ENCODE assay signal across 15 cellular contexts in genomic region chr9:126608551-126608950, GRCh38. TPM values are rescaled to one million over a fixed set of nuclear protein-coding genes. Genes with fewer than 3 reads are reported as not detected.
DNase-seq lines count a peak whose midpoint lies in the region; ATAC-seq and TF ChIP-seq lines count a peak whose summit lies in the region.
"Had no signal": no experiment of that assay in that cellular context is flagged by ENCODE, and none has a peak within 500 bp of the region (broad histone marks: within the 10 kb centered on the region; RNA-seq: fewer than 3 reads in every experiment).

No MANE protein-coding gene starts in this region.

- H3K27me3 ChIP-seq in RWPE2 (ENCODE audit: insufficient read depth, poor library complexity, severe bottlenecking) (peaks cover 55% of the 10 kb centered on the region), osteoblast (ENCODE audit: insufficient read depth, low read length) (peaks cover 65% of the 10 kb centered on the region), upper lobe of right lung (peaks cover 72% of the 10 kb centered on the region)

- no peaks in the 10 kb centered on the region for H3K79me2 ChIP-seq in osteoblast (ENCODE audit: insufficient read depth, low read length)

- DNase-seq in RWPE2 (ENCODE audit: low spot score) (peak; percentile 16), osteoblast (ENCODE audit: insufficient read length, low spot score, missing footprints) (peak; percentile 32), upper lobe of right lung (peak; percentile 35)
- no peak for DNase-seq in activated T-helper 1 cell treated with anti-CD3 and anti-CD28 coated beads, Interleukin-12 subunit alpha, Interleukin-12 subunit beta, Interleukin-2, Interleukin-4 antibody, amounts not matched to agents 30 ng/mL and 10 ng/mL and 1 ng/mL, durations not matched to agents 14 hours and 24 hours and 36 hours (ENCODE audit: low spot score)
- no peak for DNase-seq in activated CD4-positive, alpha-beta T cell treated with anti-CD3 and anti-CD28 coated beads for 48 hours
- DNase-seq: C1 segment of cervical spinal cord; Calu3; CD4-positive, alpha-beta memory T cell; COR-L47; DMS153; DND-41; GOT3; HCEC 1CT had no signal

- no peak overlapping the region for H2AFZ ChIP-seq in osteoblast (ENCODE audit: low read length)

- H3K4me1 ChIP-seq in RWPE2 (ENCODE audit: insufficient read depth, poor library complexity, severe bottlenecking) (no peaks in the 10 kb centered on the region), osteoblast (ENCODE audit: insufficient read depth, low read length) (no peaks in the 10 kb centered on the region), upper lobe of right lung (peaks cover 25% of the 10 kb centered on the region)

- no peak for ATAC-seq in RWPE2 (ENCODE audit: low read depth)
- ATAC-seq in upper lobe of right lung = no peak
- no peak for ATAC-seq in HG02970 (IDR thresholded peaks at IDR 0.05; ENCODE audit: low FRiP score, unreplicated experiment)

- no peak overlapping the region for H3K4me3 Mint-ChIP-seq in activated T-helper 1 cell treated with anti-CD3 and anti-CD28 coated beads, Interleukin-12 subunit alpha, Interleukin-12 subunit beta, Interleukin-2, Interleukin-4 antibody, amounts not matched to agents 30 ng/mL and 10 ng/mL and 1 ng/mL, durations not matched to agents 14 hours and 24 hours and 36 hours

- peaks cover 4% of the 10 kb centered on the region for H4K20me1 ChIP-seq in osteoblast (ENCODE audit: insufficient read depth, low read length)

- H3K36me3 ChIP-seq in RWPE2 (ENCODE audit: low read depth) (no peaks in the 10 kb centered on the region), osteoblast (ENCODE audit: insufficient read depth, low read length) (no peaks in the 10 kb centered on the region), upper lobe of right lung (no peaks in the 10 kb centered on the region)

- no peaks in the 10 kb centered on the region for H3K36me3 Mint-ChIP-seq in activated T-helper 1 cell treated with anti-CD3 and anti-CD28 coated beads, Interleukin-12 subunit alpha, Interleukin-12 subunit beta, Interleukin-2, Interleukin-4 antibody, amounts not matched to agents 30 ng/mL and 10 ng/mL and 1 ng/mL, durations not matched to agents 14 hours and 24 hours and 36 hours (ENCODE audit: low read depth)
- H3K36me3 Mint-ChIP-seq: CD4-positive, alpha-beta memory T cell had no signal

- TF ChIP-seq CTCF in RWPE2 (IDR thresholded peaks at IDR 0.05; ENCODE audit: poor library complexity, severe bottlenecking) (no peak), osteoblast (IDR thresholded peaks at IDR 0.05; ENCODE audit: extremely low read depth, low read depth, low read length) (no peak), upper lobe of right lung (IDR thresholded peaks at IDR 0.05) (no peak)

- H3K27ac Mint-ChIP-seq in activated T-helper 1 cell treated with anti-CD3 and anti-CD28 coated beads, Interleukin-12 subunit alpha, Interleukin-12 subunit beta, Interleukin-2, Interleukin-4 antibody, amounts not matched to agents 30 ng/mL and 10 ng/mL and 1 ng/mL, durations not matched to agents 14 hours and 24 hours and 36 hours = no peak overlapping the region
- H3K27ac Mint-ChIP-seq: CD4-positive, alpha-beta memory T cell had no signal

- H3K27ac ChIP-seq in RWPE2 (ENCODE audit: poor library complexity, severe bottlenecking) = no peak overlapping the region
- H3K27ac ChIP-seq in osteoblast (ENCODE audit: low read depth, low read length) = no peak overlapping the region
- H3K27ac ChIP-seq in upper lobe of right lung = no peak overlapping the region

- H3K9me3 ChIP-seq in RWPE2 (ENCODE audit: severe bottlenecking) (no peaks in the 10 kb centered on the region), osteoblast (ENCODE audit: low read depth, low read length) (no peaks in the 10 kb centered on the region), upper lobe of right lung (no peaks in the 10 kb centered on the region)

- H3K4me2 ChIP-seq in osteoblast (ENCODE audit: insufficient read depth, low read length) = no peak overlapping the region

- H3K27me3 Mint-ChIP-seq in activated T-helper 1 cell treated with anti-CD3 and anti-CD28 coated beads, Interleukin-12 subunit alpha, Interleukin-12 subunit beta, Interleukin-2, Interleukin-4 antibody, amounts not matched to agents 30 ng/mL and 10 ng/mL and 1 ng/mL, durations not matched to agents 14 hours and 24 hours and 36 hours (ENCODE audit: insufficient read depth) = peaks cover 54% of the 10 kb centered on the region

- H3K4me3 ChIP-seq in RWPE2 (ENCODE audit: severe bottlenecking) (no peak overlapping the region), osteoblast (ENCODE audit: insufficient read depth, low read length) (no peak overlapping the region), upper lobe of right lung (no peak overlapping the region)

- no peaks in the 10 kb centered on the region for H3K9me3 Mint-ChIP-seq in activated T-helper 1 cell treated with anti-CD3 and anti-CD28 coated beads, Interleukin-12 subunit alpha, Interleukin-12 subunit beta, Interleukin-2, Interleukin-4 antibody, amounts not matched to agents 30 ng/mL and 10 ng/mL and 1 ng/mL, durations not matched to agents 14 hours and 24 hours and 36 hours
- H3K9me3 Mint-ChIP-seq: CD4-positive, alpha-beta memory T cell had no signal

- peaks cover 4% of the 10 kb centered on the region for H3K4me1 Mint-ChIP-seq in activated T-helper 1 cell treated with anti-CD3 and anti-CD28 coated beads, Interleukin-12 subunit alpha, Interleukin-12 subunit beta, Interleukin-2, Interleukin-4 antibody, amounts not matched to agents 30 ng/mL and 10 ng/mL and 1 ng/mL, durations not matched to agents 14 hours and 24 hours and 36 hours (ENCODE audit: low read depth)

- intact Hi-C loops in upper lobe of right lung (cut with DNase I) = no loop called here
- intact Hi-C loops in activated T-helper 1 cell treated with anti-CD3 and anti-CD28 coated beads, Interleukin-12 subunit alpha, Interleukin-12 subunit beta, Interleukin-2, Interleukin-4 antibody, amounts not matched to agents 30 ng/mL and 10 ng/mL and 1 ng/mL, durations not matched to agents 14 hours and 24 hours and 36 hours (cut with micrococcal nuclease) = no loop called here

RNA-seq across cellular contexts. Expression of gene LMX1B, which starts 5.2 kb away (rescaled TPM):
- total RNA-seq in osteoblast (under 0.01 TPM in 2 replicates), upper lobe of right lung (0.14 TPM)
- not detected in 2 replicates for total RNA-seq in activated T-helper 1 cell treated with anti-CD3 and anti-CD28 coated beads, Interleukin-12 subunit alpha, Interleukin-12 subunit beta, Interleukin-2, Interleukin-4 antibody, amounts not matched to agents 30 ng/mL and 10 ng/mL and 1 ng/mL, durations not matched to agents 14 hours and 24 hours and 36 hours
- total RNA-seq: A673; Calu3; CD4-positive, alpha-beta memory T cell had no signal

Comparison
In these comparisons a context has a peak if more than half of its experiments do, and no peak if none do; other contexts are left out.
1. DNase-seq: peak in RWPE2 (single experiment), osteoblast (single experiment) and upper lobe of right lung (single experiment); none in activated T-helper 1 cell treated with anti-CD3 and anti-CD28 coated beads, Interleukin-12 subunit alpha, Interleukin-12 subunit beta, Interleukin-2, Interleukin-4 antibody, amounts not matched to agents 30 ng/mL and 10 ng/mL and 1 ng/mL, durations not matched to agents 14 hours and 24 hours and 36 hours (single experiment) and activated CD4-positive, alpha-beta T cell treated with anti-CD3 and anti-CD28 coated beads for 48 hours (single experiment).